ENCODE assay signal across 21 cellular contexts in genomic region chr10:119393845-119394244, GRCh38.
DNase-seq lines count a peak whose midpoint lies in the region; ATAC-seq and TF ChIP-seq lines count a peak whose summit lies in the region.
"Had no signal": no experiment of that assay in that cellular context is flagged by ENCODE, and none has a peak within 500 bp of the region (broad histone marks: within the 10 kb centered on the region; RNA-seq: fewer than 3 reads in every experiment).

No MANE protein-coding gene starts in this region.

- no peak overlapping the region for H3K4me2 ChIP-seq in fibroblast of lung (ENCODE audit: extremely low read depth, insufficient read depth, low read length)
- H3K4me2 ChIP-seq in Karpas-422 (ENCODE audit: low read depth, low read length, poor library complexity, severe bottlenecking): no peak overlapping the region
- H3K4me2 ChIP-seq: hepatocyte had no signal

- H3K4me3 ChIP-seq in fibroblast of lung (replicated peaks in 1 of 4; ENCODE audit: control extremely low read depth in 1 of 4, insufficient read depth in 1 of 4, low read depth in 3 of 4, low read length in 4 of 4) (no peak overlapping the region), Karpas-422 (ENCODE audit: low read length) (no peak overlapping the region)
- H3K4me3 ChIP-seq: hepatocyte, spleen, tibial artery had no signal

- no peak overlapping the region for H3K4me3 Mint-ChIP-seq in activated T-cell treated with anti-CD3 and anti-CD28 coated beads, Interleukin-2, amount 50 U/mL, for 24 hours
- H3K4me3 Mint-ChIP-seq in T-helper 17 cell (no peak overlapping the region), progenitor cell of endocrine pancreas (ENCODE audit: low read depth) (no peak overlapping the region)
- H3K4me3 Mint-ChIP-seq: neural crest cell had no signal

- H3K9me3 Mint-ChIP-seq in activated T-cell treated with anti-CD3 and anti-CD28 coated beads, Interleukin-2, amount 50 U/mL, for 24 hours: no peaks in the 10 kb centered on the region
- H3K9me3 Mint-ChIP-seq in progenitor cell of endocrine pancreas (ENCODE audit: low read depth): no peaks in the 10 kb centered on the region
- H3K9me3 Mint-ChIP-seq: CD8-positive, alpha-beta memory T cell; neural crest cell had no signal

- ATAC-seq in T-helper 17 cell: no peak

- peaks cover 11% of the 10 kb centered on the region for H3K36me3 Mint-ChIP-seq in activated T-cell treated with anti-CD3 and anti-CD28 coated beads, Interleukin-2, amount 50 U/mL, for 24 hours (ENCODE audit: low read depth)
- H3K36me3 Mint-ChIP-seq in T-helper 17 cell (ENCODE audit: low read depth) (peaks cover 2% of the 10 kb centered on the region), progenitor cell of endocrine pancreas (ENCODE audit: insufficient read depth) (no peaks in the 10 kb centered on the region)

- H3K27me3 Mint-ChIP-seq in activated T-cell treated with anti-CD3 and anti-CD28 coated beads, Interleukin-2, amount 50 U/mL, for 24 hours: no peaks in the 10 kb centered on the region
- no peaks in the 10 kb centered on the region for H3K27me3 Mint-ChIP-seq in T-helper 17 cell
- no peaks in the 10 kb centered on the region for H3K27me3 Mint-ChIP-seq in progenitor cell of endocrine pancreas
- H3K27me3 Mint-ChIP-seq: CD8-positive, alpha-beta memory T cell had no signal

- H3K4me1 ChIP-seq in fibroblast of lung (ENCODE audit: control insufficient read depth, extremely low read depth, insufficient read depth, low read length) (peaks cover 12% of the 10 kb centered on the region), Karpas-422 (ENCODE audit: low read length) (peaks cover 5% of the 10 kb centered on the region)

- H3K9me3 ChIP-seq in T-helper 17 cell (ENCODE audit: control insufficient read depth, low read length, poor library complexity, severe bottlenecking): no peaks in the 10 kb centered on the region
- no peaks in the 10 kb centered on the region for H3K9me3 ChIP-seq in fibroblast of lung (ENCODE audit: control insufficient read depth, insufficient read depth, low read depth, low read length)
- no peaks in the 10 kb centered on the region for H3K9me3 ChIP-seq in Karpas-422 (ENCODE audit: low read length)
- H3K9me3 ChIP-seq: spleen, tibial artery had no signal

- TF ChIP-seq CTCF in fibroblast of lung (conservative IDR thresholded peaks at IDR 0.05 in 1 of 2, IDR thresholded peaks at IDR 0.05 in 1 of 2; ENCODE audit: low read depth in 1 of 2, low read length in 2 of 2) (no peak), progenitor cell of endocrine pancreas (IDR thresholded peaks at IDR 0.05; ENCODE audit: unreplicated experiment) (no peak)

- peak overlapping the region; percentile 16 for H3K27ac ChIP-seq in fibroblast of lung (ENCODE audit: insufficient read depth, low read length)
- H3K27ac ChIP-seq in Karpas-422 (ENCODE audit: low read length): no peak overlapping the region
- H3K27ac ChIP-seq: hepatocyte, RWPE1, tibial artery had no signal

- H3K9ac ChIP-seq in fibroblast of lung (ENCODE audit: insufficient read depth, low read length): no peak overlapping the region
- H3K9ac ChIP-seq in Karpas-422 (ENCODE audit: low read length): no peak overlapping the region

- no peaks in the 10 kb centered on the region for H3K27me3 ChIP-seq in fibroblast of lung (ENCODE audit: control insufficient read depth, insufficient read depth, low read length)
- no peaks in the 10 kb centered on the region for H3K27me3 ChIP-seq in Karpas-422 (ENCODE audit: low read length)
- H3K27me3 ChIP-seq: hepatocyte, spleen, tibial artery had no signal

- H3K9me2 ChIP-seq in Karpas-422 (replicated peaks; ENCODE audit: insufficient read depth, low read length): no peaks in the 10 kb centered on the region

- peaks cover 13% of the 10 kb centered on the region for H3K4me1 Mint-ChIP-seq in activated T-cell treated with anti-CD3 and anti-CD28 coated beads, Interleukin-2, amount 50 U/mL, for 24 hours (ENCODE audit: low read depth)
- H3K4me1 Mint-ChIP-seq in T-helper 17 cell (peaks cover 13% of the 10 kb centered on the region), progenitor cell of endocrine pancreas (ENCODE audit: low read depth) (no peaks in the 10 kb centered on the region)

- DNase-seq in activated T-cell treated with anti-CD3 and anti-CD28 coated beads, Interleukin-2, amount 50 U/mL, for 24 hours: no peak
- no peak for DNase-seq in activated T-cell treated with anti-CD3 and anti-CD28 coated beads, Interleukin-2, amount 50 U/mL, for 1 hour
- DNase-seq in T-helper 17 cell (no peak), fibroblast of lung (ENCODE audit: low read depth in 2 of 2) (no peak), progenitor cell of endocrine pancreas (ENCODE audit: low spot score, unreplicated experiment) (no peak), Karpas-422 (no peak), NCI-H1417 treated with DMSO at 0.1 percent for 48 hours (lab: John Stamatoyannopoulos, UW) (no peak), CD1c-positive myeloid dendritic cell (ENCODE audit: extremely low spot score) (no peak)
- DNase-seq: activated naive CD4-positive, alpha-beta T cell; CD8-positive, alpha-beta memory T cell; DMS79 treated with DMSO at 0.1 percent for 48 hours; mammary epithelial cell; MV-4-11; NCI-H2081; NCI-H510A; spleen; SW 1271; tibial artery had no signal

- H3K36me3 ChIP-seq in fibroblast of lung (ENCODE audit: control insufficient read depth, insufficient read depth, low read length): peaks cover 15% of the 10 kb centered on the region
- H3K36me3 ChIP-seq in Karpas-422 (ENCODE audit: insufficient read depth, low read length): no peaks in the 10 kb centered on the region

- H4K20me1 ChIP-seq in fibroblast of lung (ENCODE audit: control insufficient read depth, extremely low read depth, insufficient read depth, low read length) (no peaks in the 10 kb centered on the region), Karpas-422 (ENCODE audit: insufficient read depth, low read depth, low read length) (no peaks in the 10 kb centered on the region)

- H2AFZ ChIP-seq in fibroblast of lung (ENCODE audit: low read length) (no peak overlapping the region), Karpas-422 (ENCODE audit: low read length) (no peak overlapping the region)
- H2AFZ ChIP-seq: hepatocyte had no signal

- H3K79me2 ChIP-seq in fibroblast of lung (ENCODE audit: control insufficient read depth, insufficient read depth, low read length): peaks cover 1% of the 10 kb centered on the region
- no peaks in the 10 kb centered on the region for H3K79me2 ChIP-seq in Karpas-422 (ENCODE audit: low read length)
- H3K79me2 ChIP-seq: hepatocyte had no signal

- H3K27ac Mint-ChIP-seq in activated T-cell treated with anti-CD3 and anti-CD28 coated beads, Interleukin-2, amount 50 U/mL, for 24 hours: peak overlapping the region; percentile 83
- H3K27ac Mint-ChIP-seq in T-helper 17 cell: peak overlapping the region; percentile 43
- H3K27ac Mint-ChIP-seq in progenitor cell of endocrine pancreas: peak overlapping the region; percentile 54
